In the genomic region with DNA sequence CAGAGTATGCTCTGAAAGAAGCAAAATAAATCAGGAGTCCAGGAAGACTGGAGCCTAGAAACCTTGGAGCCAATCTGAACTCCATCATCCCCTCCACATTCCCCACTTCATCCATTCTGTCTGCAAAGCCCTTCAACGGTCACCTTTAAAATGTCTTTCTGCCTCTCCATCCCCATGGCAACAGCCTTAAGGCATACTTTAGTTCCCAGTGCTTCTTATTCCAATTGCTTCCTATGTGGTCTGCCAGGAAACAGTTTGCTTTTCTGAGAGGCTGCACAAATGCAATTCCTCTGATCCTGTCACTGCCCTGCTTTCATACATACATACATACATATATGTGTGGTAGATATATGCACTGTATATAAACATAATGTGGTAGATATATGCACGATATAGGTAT, we compare ENCODE assay signal across 8 cellular contexts. TPM values are rescaled to one million over a fixed set of nuclear protein-coding genes. Genes with fewer than 3 reads are reported as not detected.
DNase-seq lines count a peak whose midpoint lies in the region; ATAC-seq and TF ChIP-seq lines count a peak whose summit lies in the region.

No MANE protein-coding gene starts in this region.

- H3K9me3 ChIP-seq in lower lobe of right lung, result no peaks in the 10 kb centered on the region

- H3K36me3 Mint-ChIP-seq in natural killer cell treated with Interleukin-12 subunit alpha and Interleukin-12 subunit beta and Interleukin-15 and Interleukin-18, amount 100 ng/mL, for 72 hours, result no peaks in the 10 kb centered on the region
- H3K36me3 Mint-ChIP-seq in natural killer cell, result no peaks in the 10 kb centered on the region
- H3K36me3 Mint-ChIP-seq in activated CD4-positive, alpha-beta memory T cell treated with anti-CD3 and anti-CD28 coated beads, Interleukin-2, amount 10 ng/mL, durations not matched to agents 7 days and 5 days (ENCODE audit: low read depth), result no peaks in the 10 kb centered on the region

- peak overlapping the region; percentile 73 for H3K4me3 ChIP-seq in lower lobe of right lung

- peaks cover 4 to 8% of the 10 kb centered on the region in 2 donors for H3K27me3 Mint-ChIP-seq in natural killer cell treated with Interleukin-12 subunit alpha and Interleukin-12 subunit beta and Interleukin-15 and Interleukin-18, amount 100 ng/mL, for 72 hours
- H3K27me3 Mint-ChIP-seq in natural killer cell (ENCODE audit: low read depth in 2 of 2), result peaks cover 8 to 21% of the 10 kb centered on the region in 2 donors
- H3K27me3 Mint-ChIP-seq in activated CD4-positive, alpha-beta memory T cell treated with anti-CD3 and anti-CD28 coated beads, Interleukin-2, amount 10 ng/mL, durations not matched to agents 7 days and 5 days, result peaks cover 3% of the 10 kb centered on the region

- H3K27me3 ChIP-seq in lower lobe of right lung (ENCODE audit: low read depth), result no peaks in the 10 kb centered on the region

- no peak for ATAC-seq in natural killer cell treated with Interleukin-12 subunit alpha and Interleukin-12 subunit beta and Interleukin-15 and Interleukin-18, amount 100 ng/mL, for 72 hours
- ATAC-seq in natural killer cell (no peak), lower lobe of right lung (peak; percentile 46 to 52), GM21423 (IDR thresholded peaks at IDR 0.05; ENCODE audit: unreplicated experiment) (no peak)

- peak overlapping the region; percentile 82 for H3K27ac ChIP-seq in lower lobe of right lung

- POLR2A ChIA-PET in activated CD4-positive, alpha-beta memory T cell treated with anti-CD3 and anti-CD28 coated beads, Interleukin-2, amount 10 ng/mL, durations not matched to agents 7 days and 5 days (lab: Charles Lee), result interaction anchor here (1.0 to 1.7 kb wide), 3 partner anchors 38 to 457 kb away, joined by 3 to 28 read pairs (median 4); partner anchors contain the start of genes RRAGB and USP51

- peak overlapping the region; percentile 94 for H3K4me3 Mint-ChIP-seq in natural killer cell treated with Interleukin-12 subunit alpha and Interleukin-12 subunit beta and Interleukin-15 and Interleukin-18, amount 100 ng/mL, for 72 hours
- no peak overlapping the region for H3K4me3 Mint-ChIP-seq in natural killer cell
- H3K4me3 Mint-ChIP-seq in activated CD4-positive, alpha-beta memory T cell treated with anti-CD3 and anti-CD28 coated beads, Interleukin-2, amount 10 ng/mL, durations not matched to agents 7 days and 5 days, result peak overlapping the region; percentile 94

- H3K9me3 Mint-ChIP-seq in natural killer cell treated with Interleukin-12 subunit alpha and Interleukin-12 subunit beta and Interleukin-15 and Interleukin-18, amount 100 ng/mL, for 72 hours, result no peaks in the 10 kb centered on the region
- H3K9me3 Mint-ChIP-seq in natural killer cell, result no peaks in the 10 kb centered on the region
- H3K9me3 Mint-ChIP-seq in activated CD4-positive, alpha-beta memory T cell treated with anti-CD3 and anti-CD28 coated beads, Interleukin-2, amount 10 ng/mL, durations not matched to agents 7 days and 5 days, result no peaks in the 10 kb centered on the region

- H3K4me1 ChIP-seq in lower lobe of right lung, result peaks cover 8% of the 10 kb centered on the region

- intact Hi-C loops in natural killer cell (cut with micrococcal nuclease) (no loop called here), lower lobe of right lung (cut with DNase I) (no loop called here)

- no peaks in the 10 kb centered on the region for H3K36me3 ChIP-seq in lower lobe of right lung

- no peak for DNase-seq in natural killer cell treated with Interleukin-12 subunit alpha and Interleukin-12 subunit beta and Interleukin-15 and Interleukin-18, amount 100 ng/mL, for 72 hours (ENCODE audit: low spot score)
- DNase-seq in natural killer cell (no peak), lower lobe of right lung (no peak), superior temporal gyrus (ENCODE audit: extremely low spot score) (no peak), AG20443 (ENCODE audit: low spot score) (no peak), NCI-H2171 treated with DMSO at 0.1 percent for 48 hours (lab: John Stamatoyannopoulos, UW) (no peak)
- no peak for DNase-seq in activated CD4-positive, alpha-beta memory T cell treated with anti-CD3 and anti-CD28 coated beads, Interleukin-2, amount 10 ng/mL, durations not matched to agents 7 days and 5 days

- CTCF ChIA-PET in activated CD4-positive, alpha-beta memory T cell treated with anti-CD3 and anti-CD28 coated beads, Interleukin-2, amount 10 ng/mL, durations not matched to agents 7 days and 5 days (lab: Charles Lee), result interaction anchor here (2.2 kb wide), 1 partner anchor 38 kb away, joined by 10 read pairs; the partner anchor contains the start of gene USP51

- TF ChIP-seq CTCF in natural killer cell (IDR thresholded peaks at IDR 0.05), result no peak
- no peak for TF ChIP-seq CTCF in lower lobe of right lung (IDR thresholded peaks at IDR 0.05)

- H3K4me1 Mint-ChIP-seq in natural killer cell treated with Interleukin-12 subunit alpha and Interleukin-12 subunit beta and Interleukin-15 and Interleukin-18, amount 100 ng/mL, for 72 hours (ENCODE audit: low read depth in 2 of 2), result peaks cover 6 to 8% of the 10 kb centered on the region in 2 donors
- H3K4me1 Mint-ChIP-seq in natural killer cell, result peaks cover 18 to 24% of the 10 kb centered on the region in 2 donors
- peaks cover 22% of the 10 kb centered on the region for H3K4me1 Mint-ChIP-seq in activated CD4-positive, alpha-beta memory T cell treated with anti-CD3 and anti-CD28 coated beads, Interleukin-2, amount 10 ng/mL, durations not matched to agents 7 days and 5 days

- H3K27ac Mint-ChIP-seq in natural killer cell treated with Interleukin-12 subunit alpha and Interleukin-12 subunit beta and Interleukin-15 and Interleukin-18, amount 100 ng/mL, for 72 hours, result no peak overlapping the region
- peak overlapping the region in 1 of 2 donors; percentile 90 for H3K27ac Mint-ChIP-seq in natural killer cell
- H3K27ac Mint-ChIP-seq in activated CD4-positive, alpha-beta memory T cell treated with anti-CD3 and anti-CD28 coated beads, Interleukin-2, amount 10 ng/mL, durations not matched to agents 7 days and 5 days, result no peak overlapping the region

RNA-seq across cellular contexts. Expression of gene MAGEH1, which starts 0.8 kb away (rescaled TPM):
- 1 to 10 TPM; 6.7 to 7.1 TPM for total RNA-seq in natural killer cell treated with Interleukin-12 subunit alpha and Interleukin-12 subunit beta and Interleukin-15 and Interleukin-18, amount 100 ng/mL, for 72 hours
- total RNA-seq in natural killer cell (10 to 100 TPM; 10.7 to 13.0 (median 12.9) TPM), lower lobe of right lung (25.6 TPM)
- 10 to 100 TPM; 14.3 to 16.1 TPM for total RNA-seq in activated CD4-positive, alpha-beta memory T cell treated with anti-CD3 and anti-CD28 coated beads, Interleukin-2, amount 10 ng/mL, durations not matched to agents 7 days and 5 days

RNA-seq across cellular contexts. Expression of gene USP51, which starts 38.5 kb away (rescaled TPM):
- under 1 TPM; 0.26 to 0.45 TPM for total RNA-seq in natural killer cell treated with Interleukin-12 subunit alpha and Interleukin-12 subunit beta and Interleukin-15 and Interleukin-18, amount 100 ng/mL, for 72 hours
- total RNA-seq in natural killer cell, result under 1 TPM; 0.50 to 0.86 (median 0.85) TPM
- 1 to 10 TPM in 1 of 2 experiments, under 1 TPM in 1; 0.78 to 1.1 TPM for total RNA-seq in activated CD4-positive, alpha-beta memory T cell treated with anti-CD3 and anti-CD28 coated beads, Interleukin-2, amount 10 ng/mL, durations not matched to agents 7 days and 5 days
- total RNA-seq in lower lobe of right lung, result 4.2 TPM

Comparison
In these comparisons a context has a peak if more than half of its experiments do, and no peak if none do; other contexts are left out.
1. ATAC-seq: peak in lower lobe of right lung (2 of 2); none in natural killer cell treated with Interleukin-12 subunit alpha and Interleukin-12 subunit beta and Interleukin-15 and Interleukin-18, amount 100 ng/mL, for 72 hours (0 of 2), natural killer cell (0 of 3) and GM21423 (single experiment).